In genomic region chr11:121415861-121416260, GRCh38 we compare ENCODE assay signal across 13 cellular contexts. TPM values are rescaled to one million over a fixed set of nuclear protein-coding genes. Genes with fewer than 3 reads are reported as not detected.
DNase-seq lines count a peak whose midpoint lies in the region; ATAC-seq, FAIRE-seq and TF ChIP-seq lines count a peak whose summit lies in the region.
"Had no signal": no experiment of that assay in that cellular context is flagged by ENCODE, and none has a peak within 500 bp of the region (broad histone marks: within the 10 kb centered on the region; RNA-seq: fewer than 3 reads in every experiment).

No MANE protein-coding gene starts in this region.

- no peak overlapping the region for H3K4me3 Mint-ChIP-seq in CD4-positive, alpha-beta T cell
- no peak overlapping the region for H3K4me3 Mint-ChIP-seq in brain

- CTCF ChIA-PET in CD4-positive, alpha-beta T cell (lab: Charles Lee) = interaction anchor here (0.6 kb wide), 1 partner anchor 10 kb away, joined by 3 read pairs; no protein-coding TSS in a partner anchor

- no peaks in the 10 kb centered on the region for H3K27me3 ChIP-seq in CD4-positive, alpha-beta T cell (ENCODE audit: control insufficient read depth, insufficient read depth, low read length)

- H3K36me3 Mint-ChIP-seq in CD4-positive, alpha-beta T cell (ENCODE audit: low read depth) = no peaks in the 10 kb centered on the region
- H3K36me3 Mint-ChIP-seq in brain = no peaks in the 10 kb centered on the region

- POLR2A ChIA-PET in CD4-positive, alpha-beta T cell (lab: Charles Lee) = interaction anchor here (1.2 to 1.6 kb wide), 3 partner anchors 12 to 123 kb away, joined by 4 read pairs; partner anchors contain the start of gene SC5D

- H3K9me3 ChIP-seq in CD4-positive, alpha-beta T cell (ENCODE audit: control insufficient read depth, low read length) = no peaks in the 10 kb centered on the region

- DNase-seq in CD4-positive, alpha-beta T cell = no peak
- DNase-seq in HPDE6-E6E7 (ENCODE audit: extremely low spot score) (peak; percentile 14), left lobe of liver (ENCODE audit: low spot score) (peak; percentile 59), SIG-M5 (lab: John Stamatoyannopoulos, UW) (no peak), activated T-cell treated with anti-CD3 and anti-CD28 coated beads for 4 hours (no peak), GM19239 (ENCODE audit: insufficient read length, low spot score) (no peak), iPS-NIHi7 (ENCODE audit: extremely low spot score) (no peak)
- DNase-seq: midbrain, NCI-H1436, NCI-H774 had no signal

- no peak for FAIRE-seq in GM19239 (lab: Jason Lieb, UNC)
- FAIRE-seq: TTC549 had no signal

- peaks cover 63% of the 10 kb centered on the region for H3K4me1 Mint-ChIP-seq in CD4-positive, alpha-beta T cell (ENCODE audit: low read depth)
- peaks cover 35% of the 10 kb centered on the region for H3K4me1 Mint-ChIP-seq in brain

- intact Hi-C loops in CD4-positive, alpha-beta T cell (cut with DNase I, micrococcal nuclease) = loop anchor here in 1 of 2 experiments (2.0 kb wide), 1 partner anchor 37 kb away; no protein-coding TSS in a partner anchor

- no peaks in the 10 kb centered on the region for H3K27me3 Mint-ChIP-seq in CD4-positive, alpha-beta T cell
- H3K27me3 Mint-ChIP-seq in brain = peaks cover 6% of the 10 kb centered on the region

- TF ChIP-seq CTCF in CD4-positive, alpha-beta T cell (IDR thresholded peaks at IDR 0.05) = no peak
- no peak for TF ChIP-seq CTCF in brain (conservative IDR thresholded peaks at IDR 0.05)

- H3K9me3 Mint-ChIP-seq in CD4-positive, alpha-beta T cell = peaks cover 3% of the 10 kb centered on the region
- peaks cover 0 to 2% (median 0%) of the 10 kb centered on the region in 5 experiments for H3K9me3 Mint-ChIP-seq in brain

- peak overlapping the region; percentile 72 for H3K27ac Mint-ChIP-seq in CD4-positive, alpha-beta T cell
- H3K27ac Mint-ChIP-seq in brain = peak overlapping the region in 3 of 5 experiments; percentile 2 to 74 (median 45)

- H3K27ac ChIP-seq in CD4-positive, alpha-beta T cell (ENCODE audit: low read depth, low read length) = no peak overlapping the region
- H3K27ac ChIP-seq: C4-2B had no signal

- no peak for ATAC-seq in CD4-positive, alpha-beta T cell (ENCODE audit: poor library complexity)
- peak; percentile 66 for ATAC-seq in left lobe of liver

RNA-seq across cellular contexts. Expression of gene SORL1, which starts 36.3 kb away (rescaled TPM):
- total RNA-seq in CD4-positive, alpha-beta T cell = 100 to 1,000 TPM; 235 to 241 TPM
- polyA plus RNA-seq in brain (ENCODE audit: insufficient read depth, low read depth, low replicate concordance) = 29.0 TPM
- total RNA-seq in left lobe of liver = 133 TPM

Comparison
In these comparisons a context has a peak if more than half of its experiments do, and no peak if none do; other contexts are left out.
1. DNase-seq: peak in HPDE6-E6E7 (single experiment) and left lobe of liver (single experiment); none in CD4-positive, alpha-beta T cell (0 of 10), SIG-M5 (single experiment), activated T-cell treated with anti-CD3 and anti-CD28 coated beads for 4 hours (single experiment), GM19239 (single experiment) and iPS-NIHi7 (single experiment).